In genomic region chr7:155449008-155449879, GRCh38 we compare ENCODE assay signal across 15 cellular contexts.
A peak's percentile ranks its signal among the peaks of the same experiment; 100 is the strongest.
DNase-seq lines count a peak whose midpoint lies in the region; TF ChIP-seq lines count a peak whose summit lies in the region.
"Had no signal": no experiment of that assay in that cellular context is flagged by ENCODE, and none has a peak within 500 bp of the region (broad histone marks: within the 10 kb centered on the region; RNA-seq: fewer than 3 reads in every experiment).

No MANE protein-coding gene starts in this region.

- no peak overlapping the region for H3K27ac ChIP-seq in SK-N-MC
- H3K27ac ChIP-seq: body of pancreas, skin epidermis had no signal

- peak; percentile 30 for DNase-seq in GM20000 (ENCODE audit: low spot score)
- DNase-seq in SK-N-MC (ENCODE audit: low read depth, low spot score), result no peak
- DNase-seq in retina, result peak; percentile 59
- DNase-seq in activated gamma-delta T cell (lab: John Stamatoyannopoulos, UW), result no peak
- DNase-seq in putamen (ENCODE audit: low spot score), result no peak
- DNase-seq in GM10248 (ENCODE audit: extremely low spot score), result no peak
- DNase-seq: activated B cell treated with CpG ODN at 0.5 μM for 24 hours; activated naive CD4-positive, alpha-beta T cell treated with anti-CD3 and anti-CD28 coated beads, Interleukin-2, amount 50 U/mL, for 16 hours; body of pancreas; DND-41; Kasumi-1; NCI-H1436 treated with DMSO at 0.1 percent for 48 hours; occipital lobe had no signal

- H3K4me3 ChIP-seq in SK-N-MC (peak overlapping the region; percentile 67), iPS-15b (ENCODE audit: low read depth, low read length) (peak overlapping the region; percentile 55)
- H3K4me3 ChIP-seq: body of pancreas, skin epidermis had no signal

- H3K36me3 ChIP-seq in SK-N-MC (ENCODE audit: insufficient read depth, low read length) (no peaks in the 10 kb centered on the region), iPS-15b (ENCODE audit: control insufficient read depth, insufficient read depth, low read length) (no peaks in the 10 kb centered on the region)

- POLR2A ChIA-PET in GM10248 (lab: Yijun Ruan, JAX), result no interaction called here

- H3K9ac ChIP-seq in SK-N-MC (ENCODE audit: insufficient read length), result no peak overlapping the region
- no peak overlapping the region for H3K9ac ChIP-seq in iPS-15b (ENCODE audit: low read depth, low read length)

- CTCF ChIA-PET in GM10248 (lab: Yijun Ruan, JAX), result interaction anchor here (2.0 kb wide), 1 partner anchor 69 kb away, joined by 5 read pairs; no protein-coding TSS in a partner anchor

- peaks cover 98% of the 10 kb centered on the region for H3K27me3 ChIP-seq in iPS-15b (ENCODE audit: control insufficient read depth, insufficient read depth, low read length)

- no peaks in the 10 kb centered on the region for H3K9me3 ChIP-seq in SK-N-MC (ENCODE audit: low read depth, low read length)
- H3K9me3 ChIP-seq in iPS-15b (ENCODE audit: control insufficient read depth, insufficient read depth, low read length), result no peaks in the 10 kb centered on the region
- H3K9me3 ChIP-seq: body of pancreas had no signal

- no peaks in the 10 kb centered on the region for H3K4me1 ChIP-seq in iPS-15b (ENCODE audit: control insufficient read depth, insufficient read depth, low read length)

- TF ChIP-seq CTCF in GM20000 (IDR thresholded peaks at IDR 0.05; ENCODE audit: extremely low read depth, missing control alignments) (no peak), GM10248 (IDR thresholded peaks at IDR 0.05; ENCODE audit: control extremely low read depth, extremely low read depth, low read depth, missing control alignments) (no peak)

Comparison
In these comparisons a context has a peak if more than half of its experiments do, and no peak if none do; other contexts are left out.
1. DNase-seq: peak in GM20000 (single experiment) and retina (single experiment); none in SK-N-MC (single experiment), activated gamma-delta T cell (single experiment), putamen (single experiment) and GM10248 (single experiment).